Comparison of ENCODE assay signal across 23 cellular contexts in genomic region chr5:37799865-37800421, GRCh38. TPM values are rescaled to one million over a fixed set of nuclear protein-coding genes. Genes with fewer than 3 reads are reported as not detected.
DNase-seq lines count a peak whose midpoint lies in the region; ATAC-seq and TF ChIP-seq lines count a peak whose summit lies in the region.
"Had no signal": no experiment of that assay in that cellular context is flagged by ENCODE, and none has a peak within 500 bp of the region (broad histone marks: within the 10 kb centered on the region; RNA-seq: fewer than 3 reads in every experiment).

No MANE protein-coding gene starts in this region.

- no peaks in the 10 kb centered on the region for H3K36me3 Mint-ChIP-seq in activated CD8-positive, alpha-beta T cell treated with anti-CD3 and anti-CD28 coated beads for 36 hours (ENCODE audit: low read depth)
- H3K36me3 Mint-ChIP-seq: stimulated activated naive B cell treated with anti-CD40 and anti-IgM and Interleukin-4, amounts not matched to agents 10 μg/mL and 1 μg/mL and 100 μg/mL, for 72 hours had no signal

- POLR2A ChIA-PET in activated CD8-positive, alpha-beta T cell treated with anti-CD3 and anti-CD28 coated beads for 36 hours (lab: Charles Lee) = no interaction called here

- CTCF ChIA-PET in activated CD8-positive, alpha-beta T cell treated with anti-CD3 and anti-CD28 coated beads for 36 hours (lab: Charles Lee) = no interaction called here

- ATAC-seq in HG03520 (IDR thresholded peaks at IDR 0.05; ENCODE audit: unreplicated experiment) (peak; percentile 76), GM21717 (IDR thresholded peaks at IDR 0.05; ENCODE audit: unreplicated experiment) (no peak)
- ATAC-seq in activated CD8-positive, alpha-beta T cell treated with anti-CD3 and anti-CD28 coated beads for 36 hours = no peak
- ATAC-seq: heart right ventricle; left lung; stimulated activated naive B cell treated with anti-CD40 and anti-IgM and Interleukin-4, amounts not matched to agents 10 μg/mL and 1 μg/mL and 100 μg/mL, for 72 hours had no signal

- TF ChIP-seq CTCF in activated CD8-positive, alpha-beta T cell treated with anti-CD3 and anti-CD28 coated beads for 36 hours (IDR thresholded peaks at IDR 0.05) = no peak

- no peak overlapping the region for H3K27ac Mint-ChIP-seq in activated CD8-positive, alpha-beta T cell treated with anti-CD3 and anti-CD28 coated beads for 36 hours
- H3K27ac Mint-ChIP-seq: stimulated activated naive B cell treated with anti-CD40 and anti-IgM and Interleukin-4, amounts not matched to agents 10 μg/mL and 1 μg/mL and 100 μg/mL, for 72 hours had no signal

- no peaks in the 10 kb centered on the region for H3K27me3 Mint-ChIP-seq in activated CD8-positive, alpha-beta T cell treated with anti-CD3 and anti-CD28 coated beads for 36 hours

- H3K4me3 Mint-ChIP-seq in activated CD8-positive, alpha-beta T cell treated with anti-CD3 and anti-CD28 coated beads for 36 hours = no peak overlapping the region
- H3K4me3 Mint-ChIP-seq: neural crest cell; stimulated activated naive B cell treated with anti-CD40 and anti-IgM and Interleukin-4, amounts not matched to agents 10 μg/mL and 1 μg/mL and 100 μg/mL, for 72 hours had no signal

- peaks cover 3% of the 10 kb centered on the region for H3K9me3 Mint-ChIP-seq in activated CD8-positive, alpha-beta T cell treated with anti-CD3 and anti-CD28 coated beads for 36 hours

- intact Hi-C loops in activated CD8-positive, alpha-beta T cell treated with anti-CD3 and anti-CD28 coated beads for 36 hours (cut with micrococcal nuclease) = no loop called here

- no peaks in the 10 kb centered on the region for H3K4me1 Mint-ChIP-seq in activated CD8-positive, alpha-beta T cell treated with anti-CD3 and anti-CD28 coated beads for 36 hours (ENCODE audit: low read depth)
- H3K4me1 Mint-ChIP-seq: stimulated activated naive B cell treated with anti-CD40 and anti-IgM and Interleukin-4, amounts not matched to agents 10 μg/mL and 1 μg/mL and 100 μg/mL, for 72 hours had no signal

- DNase-seq in EH (ENCODE audit: low read depth) (peak; percentile 29), NOMO-1 (lab: John Stamatoyannopoulos, UW; ENCODE audit: unreplicated experiment in 2 of 2) (peak; percentile 65 to 88), iris pigment epithelial cell (ENCODE audit: low read depth) (peak; percentile 18), NCI-H2196 (lab: John Stamatoyannopoulos, UW; ENCODE audit: unreplicated experiment) (no peak)
- DNase-seq in activated CD8-positive, alpha-beta T cell treated with anti-CD3 and anti-CD28 coated beads for 36 hours = no peak
- no peak for DNase-seq in stimulated activated CD8-positive, alpha-beta memory T cell treated with anti-CD3 and anti-CD28 coated beads, Interleukin-4, amount 100 ng/mL, for 48 hours
- DNase-seq: ACHN; activated CD4-positive, alpha-beta T cell treated with anti-CD3 and anti-CD28 coated beads, Interleukin-2, amount 50 U/mL, for 4 hours; activated gamma-delta T cell treated with Interleukin-2 at 50 U/mL for 16 hours; cortex of kidney; GOT3; heart right ventricle; left lung; NCI-H2081; Right ventricle myocardium superior; stimulated activated CD4-positive, alpha-beta T cell treated with anti-CD3 and anti-CD28 coated beads, Interleukin-1b, Interleukin-23, amount 100 ng/mL, for 48 hours; stimulated activated naive B cell treated with anti-CD40 and anti-IgM and Interleukin-4, amounts not matched to agents 10 μg/mL and 1 μg/mL and 100 μg/mL, for 72 hours had no signal

RNA-seq across cellular contexts. Expression of gene GDNF, which starts 39.9 kb away (rescaled TPM):
- not detected for total RNA-seq in activated CD8-positive, alpha-beta T cell treated with anti-CD3 and anti-CD28 coated beads for 36 hours
- total RNA-seq: left lung; mononuclear cell; NCI-H460; Right ventricle myocardium superior; T-helper 1 cell treated with Interleukin-12 subunit alpha and Interleukin-12 subunit beta and Interleukin-4 antibody, amounts not matched to agents 30 ng/mL and 1 ng/mL, for 36 hours had no signal

Comparison
In these comparisons a context has a peak if more than half of its experiments do, and no peak if none do; other contexts are left out.
1. DNase-seq: peak in EH (single experiment), NOMO-1 (2 of 2) and iris pigment epithelial cell (single experiment); none in NCI-H2196 (single experiment), activated CD8-positive, alpha-beta T cell treated with anti-CD3 and anti-CD28 coated beads for 36 hours (single experiment) and stimulated activated CD8-positive, alpha-beta memory T cell treated with anti-CD3 and anti-CD28 coated beads, Interleukin-4, amount 100 ng/mL, for 48 hours (single experiment).